In the genomic region with DNA sequence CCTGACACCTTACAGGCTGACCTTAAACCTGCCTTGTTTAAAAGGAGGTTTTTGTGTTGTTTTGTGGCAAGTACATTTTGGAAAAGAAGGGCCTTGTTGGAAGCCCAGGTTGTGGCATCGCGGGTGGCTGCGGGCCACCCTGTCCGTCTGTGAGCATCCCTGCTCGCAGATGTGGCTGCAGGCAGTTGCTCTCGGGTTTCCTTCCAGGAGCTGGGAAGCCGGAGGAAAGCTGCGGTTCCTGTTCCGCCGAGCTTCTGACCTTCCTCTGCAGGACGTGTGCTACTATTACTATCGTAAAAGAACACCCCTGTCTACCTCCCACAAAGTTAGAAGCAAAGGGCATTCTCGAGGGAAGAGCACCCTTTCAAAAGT, we compare ENCODE assay signal across 8 cellular contexts. TPM values are rescaled to one million over a fixed set of nuclear protein-coding genes. Genes with fewer than 3 reads are reported as not detected.
DNase-seq lines count a peak whose midpoint lies in the region; ATAC-seq lines count a peak whose summit lies in the region.

No MANE protein-coding gene starts in this region.

- peak overlapping the region; percentile 89 to 96 (median 96) for H3K4me3 Mint-ChIP-seq in CD4-positive, CD25-positive, alpha-beta regulatory T cell
- H3K4me3 Mint-ChIP-seq in activated CD8-positive, alpha-beta T cell treated with anti-CD3 and anti-CD28 coated beads, Interleukin-2, amount 10 ng/mL, durations not matched to agents 7 days and 5 days, result peak overlapping the region; percentile 92

- H3K36me3 Mint-ChIP-seq in CD4-positive, CD25-positive, alpha-beta regulatory T cell, result peaks cover 17% of the 10 kb centered on the region
- peaks cover 22% of the 10 kb centered on the region for H3K36me3 Mint-ChIP-seq in activated CD8-positive, alpha-beta T cell treated with anti-CD3 and anti-CD28 coated beads, Interleukin-2, amount 10 ng/mL, durations not matched to agents 7 days and 5 days (ENCODE audit: low read depth)

- DNase-seq in CD4-positive, CD25-positive, alpha-beta regulatory T cell, result no peak
- DNase-seq in activated CD8-positive, alpha-beta T cell treated with anti-CD3 and anti-CD28 coated beads, Interleukin-2, amount 10 ng/mL, durations not matched to agents 7 days and 5 days, result no peak
- DNase-seq in glomerular visceral epithelial cell (ENCODE audit: extremely low spot score) (peak; percentile 55), occipital lobe (lab: John Stamatoyannopoulos, UW) (peak; percentile 40)

- peaks cover 10% of the 10 kb centered on the region for H3K27me3 Mint-ChIP-seq in CD4-positive, CD25-positive, alpha-beta regulatory T cell
- H3K27me3 Mint-ChIP-seq in activated CD8-positive, alpha-beta T cell treated with anti-CD3 and anti-CD28 coated beads, Interleukin-2, amount 10 ng/mL, durations not matched to agents 7 days and 5 days (ENCODE audit: low read depth), result peaks cover 4% of the 10 kb centered on the region

- no peaks in the 10 kb centered on the region for H3K9me3 Mint-ChIP-seq in CD4-positive, CD25-positive, alpha-beta regulatory T cell
- H3K9me3 Mint-ChIP-seq in activated CD8-positive, alpha-beta T cell treated with anti-CD3 and anti-CD28 coated beads, Interleukin-2, amount 10 ng/mL, durations not matched to agents 7 days and 5 days (ENCODE audit: insufficient read depth), result peaks cover 18% of the 10 kb centered on the region

- H3K27ac ChIP-seq in CD4-positive, CD25-positive, alpha-beta regulatory T cell (ENCODE audit: insufficient read depth, low read length, poor library complexity, severe bottlenecking), result peak overlapping the region; percentile 74
- H3K27ac ChIP-seq in HUES6 (ENCODE audit: low read depth, low read length), result peak overlapping the region; percentile 76; the same call in 1 of the 2 replicates

- peak overlapping the region; percentile 23 to 97 (median 95) for H3K27ac Mint-ChIP-seq in CD4-positive, CD25-positive, alpha-beta regulatory T cell
- peak overlapping the region; percentile 95 for H3K27ac Mint-ChIP-seq in activated CD8-positive, alpha-beta T cell treated with anti-CD3 and anti-CD28 coated beads, Interleukin-2, amount 10 ng/mL, durations not matched to agents 7 days and 5 days

- H3K9ac ChIP-seq in HUES6 (ENCODE audit: low read length), result peak overlapping the region; percentile 84

- peaks cover 18% of the 10 kb centered on the region for H3K4me1 ChIP-seq in CD4-positive, CD25-positive, alpha-beta regulatory T cell (ENCODE audit: control insufficient read depth, insufficient read depth, low read length, poor library complexity, severe bottlenecking)
- H3K4me1 ChIP-seq in HUES6 (ENCODE audit: control insufficient read depth, insufficient read depth, low read length), result peaks cover 26% of the 10 kb centered on the region

- peaks cover 30 to 57% (median 44%) of the 10 kb centered on the region in 4 donors for H3K4me1 Mint-ChIP-seq in CD4-positive, CD25-positive, alpha-beta regulatory T cell
- peaks cover 42% of the 10 kb centered on the region for H3K4me1 Mint-ChIP-seq in activated CD8-positive, alpha-beta T cell treated with anti-CD3 and anti-CD28 coated beads, Interleukin-2, amount 10 ng/mL, durations not matched to agents 7 days and 5 days (ENCODE audit: low read depth)

- no peak for ATAC-seq in CD4-positive, CD25-positive, alpha-beta regulatory T cell (ENCODE audit: low read depth in 2 of 2)
- ATAC-seq in GM19023 (IDR thresholded peaks at IDR 0.05; ENCODE audit: unreplicated experiment), result peak; percentile 4
- ATAC-seq in activated CD8-positive, alpha-beta T cell treated with anti-CD3 and anti-CD28 coated beads, Interleukin-2, amount 10 ng/mL, durations not matched to agents 7 days and 5 days, result no peak
- ATAC-seq in GM21390 (IDR thresholded peaks at IDR 0.05; ENCODE audit: unreplicated experiment), result no peak
- no peak for ATAC-seq in GM18861 (IDR thresholded peaks at IDR 0.05; ENCODE audit: unreplicated experiment)

- CTCF ChIA-PET in activated CD8-positive, alpha-beta T cell treated with anti-CD3 and anti-CD28 coated beads, Interleukin-2, amount 10 ng/mL, durations not matched to agents 7 days and 5 days (lab: Charles Lee), result interaction anchor here (0.8 kb wide), 1 partner anchor 102 kb away, joined by 3 read pairs; no protein-coding TSS in a partner anchor

- H3K9me3 ChIP-seq in CD4-positive, CD25-positive, alpha-beta regulatory T cell (ENCODE audit: control insufficient read depth in 2 of 2, low read length in 2 of 2), result no peaks in the 10 kb centered on the region
- peaks cover 20% of the 10 kb centered on the region for H3K9me3 ChIP-seq in HUES6 (ENCODE audit: control insufficient read depth, insufficient read depth, low read depth, low read length)

- POLR2A ChIA-PET in activated CD8-positive, alpha-beta T cell treated with anti-CD3 and anti-CD28 coated beads, Interleukin-2, amount 10 ng/mL, durations not matched to agents 7 days and 5 days (lab: Charles Lee), result no interaction called here

- peaks cover 5% of the 10 kb centered on the region for H3K36me3 ChIP-seq in CD4-positive, CD25-positive, alpha-beta regulatory T cell (ENCODE audit: control insufficient read depth, insufficient read depth, low read length)
- H3K36me3 ChIP-seq in HUES6 (ENCODE audit: control insufficient read depth, insufficient read depth, low read length), result peaks cover 5% of the 10 kb centered on the region; the same call in 1 of the 2 replicates

- peaks cover 2% of the 10 kb centered on the region for H3K27me3 ChIP-seq in CD4-positive, CD25-positive, alpha-beta regulatory T cell (ENCODE audit: control insufficient read depth, insufficient read depth, low read length)
- no peaks in the 10 kb centered on the region for H3K27me3 ChIP-seq in HUES6 (ENCODE audit: control insufficient read depth, insufficient read depth, low read length)

- H3K4me3 ChIP-seq in CD4-positive, CD25-positive, alpha-beta regulatory T cell (ENCODE audit: low read depth, low read length), result peak overlapping the region; percentile 80
- peak overlapping the region; percentile 89 for H3K4me3 ChIP-seq in HUES6 (ENCODE audit: low read depth, low read length)

RNA-seq across cellular contexts. Expression of a gene that starts 0.8 kb away (rescaled TPM):
- 62.3 TPM for total RNA-seq in CD4-positive, CD25-positive, alpha-beta regulatory T cell
- polyA plus RNA-seq in CD4-positive, CD25-positive, alpha-beta regulatory T cell, result 100 to 1,000 TPM; 122 to 150 (median 142) TPM
- total RNA-seq in activated CD8-positive, alpha-beta T cell treated with anti-CD3 and anti-CD28 coated beads, Interleukin-2, amount 10 ng/mL, durations not matched to agents 7 days and 5 days, result 10 to 100 TPM; 64.5 to 68.3 TPM
- total RNA-seq in occipital lobe, result 127 TPM

RNA-seq across cellular contexts. Expression of a gene that starts 53.3 kb away (rescaled TPM):
- total RNA-seq in CD4-positive, CD25-positive, alpha-beta regulatory T cell, result not detected
- polyA plus RNA-seq in CD4-positive, CD25-positive, alpha-beta regulatory T cell, result not detected
- total RNA-seq in activated CD8-positive, alpha-beta T cell treated with anti-CD3 and anti-CD28 coated beads, Interleukin-2, amount 10 ng/mL, durations not matched to agents 7 days and 5 days, result not detected
- not detected for total RNA-seq in occipital lobe

Comparison
In these comparisons a context has a peak if more than half of its experiments do, and no peak if none do; other contexts are left out.
1. DNase-seq: peak in glomerular visceral epithelial cell (single experiment) and occipital lobe (single experiment); none in CD4-positive, CD25-positive, alpha-beta regulatory T cell (0 of 3) and activated CD8-positive, alpha-beta T cell treated with anti-CD3 and anti-CD28 coated beads, Interleukin-2, amount 10 ng/mL, durations not matched to agents 7 days and 5 days (single experiment).